Comparison of ENCODE assay signal across 1 cellular context in the genomic region with DNA sequence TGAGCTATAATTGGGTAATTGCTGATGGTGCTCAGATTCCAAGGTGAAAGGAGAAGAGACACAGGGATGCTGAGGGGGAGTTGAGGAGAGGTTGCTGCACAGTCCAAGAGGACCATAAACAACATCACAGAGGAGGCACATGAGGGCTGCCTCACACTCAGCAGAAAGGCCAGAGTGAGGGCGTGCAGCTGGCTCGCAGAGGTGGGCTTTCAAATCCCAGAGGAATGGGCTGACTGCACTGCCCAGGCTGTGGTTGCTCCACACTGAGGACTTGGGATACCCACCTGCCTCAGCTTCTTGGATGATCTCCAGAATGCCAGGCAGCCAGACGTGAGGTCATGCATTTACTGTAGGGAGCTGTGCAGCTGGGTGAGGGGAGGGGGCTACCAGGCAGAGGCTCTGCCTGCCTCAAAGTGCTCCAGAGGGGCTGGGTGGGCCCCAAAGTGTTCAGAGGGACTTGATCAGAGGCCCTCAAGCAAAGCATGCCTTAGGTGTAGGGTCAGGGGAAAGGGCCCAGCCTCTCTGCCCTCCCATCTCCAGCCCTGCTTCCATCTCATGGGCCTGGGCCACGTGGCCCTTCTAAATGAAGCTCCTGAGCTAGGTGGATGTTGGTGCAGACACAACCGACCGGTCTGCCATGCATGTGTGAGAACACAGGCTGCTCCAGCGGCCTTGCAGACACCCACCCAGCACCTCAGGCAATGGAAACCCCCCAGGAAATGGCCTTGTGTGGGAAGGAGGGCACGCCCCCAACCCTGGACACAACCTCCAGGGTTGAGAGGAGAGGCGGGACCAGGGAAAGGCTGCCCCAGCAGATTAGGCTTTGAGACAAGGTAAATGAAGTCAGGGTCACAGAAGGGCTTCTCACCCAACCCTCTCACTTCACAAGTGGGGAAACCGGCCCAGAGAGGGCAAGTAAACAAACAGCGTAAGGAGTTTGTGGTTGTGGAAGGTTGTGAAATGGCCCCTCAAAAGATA.
TF ChIP-seq lines count a peak whose summit lies in the region.

No MANE protein-coding gene starts in this region.

TF ChIP-seq in SK-N-SH, 30 proteins besides CTCF, POLR2A, EP300 and RAD21 (continued from another document):
- TF ChIP-seq, protein P1, sequence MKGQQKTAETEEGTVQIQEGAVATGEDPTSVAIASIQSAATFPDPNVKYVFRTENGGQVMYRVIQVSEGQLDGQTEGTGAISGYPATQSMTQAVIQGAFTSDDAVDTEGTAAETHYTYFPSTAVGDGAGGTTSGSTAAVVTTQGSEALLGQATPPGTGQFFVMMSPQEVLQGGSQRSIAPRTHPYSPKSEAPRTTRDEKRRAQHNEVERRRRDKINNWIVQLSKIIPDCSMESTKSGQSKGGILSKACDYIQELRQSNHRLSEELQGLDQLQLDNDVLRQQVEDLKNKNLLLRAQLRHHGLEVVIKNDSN (IDR thresholded peaks at IDR 0.05; ENCODE audit: borderline replicate concordance, low read depth), result no peak
- no peak for TF ChIP-seq SIN3A (IDR thresholded peaks at IDR 0.05; ENCODE audit: borderline replicate concordance, low read depth, low read length)
- TF ChIP-seq FOXM1 (IDR thresholded peaks at IDR 0.05; ENCODE audit: low read depth), result no peak
- no peak for TF ChIP-seq FOXJ3 (CRISPR knock-in tag; IDR thresholded peaks at IDR 0.05)
- TF ChIP-seq TAF1 (IDR thresholded peaks at IDR 0.05; ENCODE audit: borderline replicate concordance, low read depth, low read length), result no peak
- TF ChIP-seq, protein P2, sequence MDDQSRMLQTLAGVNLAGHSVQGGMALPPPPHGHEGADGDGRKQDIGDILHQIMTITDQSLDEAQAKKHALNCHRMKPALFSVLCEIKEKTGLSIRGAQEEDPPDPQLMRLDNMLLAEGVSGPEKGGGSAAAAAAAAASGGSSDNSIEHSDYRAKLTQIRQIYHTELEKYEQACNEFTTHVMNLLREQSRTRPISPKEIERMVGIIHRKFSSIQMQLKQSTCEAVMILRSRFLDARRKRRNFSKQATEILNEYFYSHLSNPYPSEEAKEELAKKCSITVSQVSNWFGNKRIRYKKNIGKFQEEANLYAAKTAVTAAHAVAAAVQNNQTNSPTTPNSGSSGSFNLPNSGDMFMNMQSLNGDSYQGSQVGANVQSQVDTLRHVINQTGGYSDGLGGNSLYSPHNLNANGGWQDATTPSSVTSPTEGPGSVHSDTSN (IDR thresholded peaks at IDR 0.05), result no peak
- TF ChIP-seq, protein P3, sequence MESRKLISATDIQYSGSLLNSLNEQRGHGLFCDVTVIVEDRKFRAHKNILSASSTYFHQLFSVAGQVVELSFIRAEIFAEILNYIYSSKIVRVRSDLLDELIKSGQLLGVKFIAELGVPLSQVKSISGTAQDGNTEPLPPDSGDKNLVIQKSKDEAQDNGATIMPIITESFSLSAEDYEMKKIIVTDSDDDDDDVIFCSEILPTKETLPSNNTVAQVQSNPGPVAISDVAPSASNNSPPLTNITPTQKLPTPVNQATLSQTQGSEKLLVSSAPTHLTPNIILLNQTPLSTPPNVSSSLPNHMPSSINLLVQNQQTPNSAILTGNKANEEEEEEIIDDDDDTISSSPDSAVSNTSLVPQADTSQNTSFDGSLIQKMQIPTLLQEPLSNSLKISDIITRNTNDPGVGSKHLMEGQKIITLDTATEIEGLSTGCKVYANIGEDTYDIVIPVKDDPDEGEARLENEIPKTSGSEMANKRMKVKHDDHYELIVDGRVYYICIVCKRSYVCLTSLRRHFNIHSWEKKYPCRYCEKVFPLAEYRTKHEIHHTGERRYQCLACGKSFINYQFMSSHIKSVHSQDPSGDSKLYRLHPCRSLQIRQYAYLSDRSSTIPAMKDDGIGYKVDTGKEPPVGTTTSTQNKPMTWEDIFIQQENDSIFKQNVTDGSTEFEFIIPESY (IDR thresholded peaks at IDR 0.05; ENCODE audit: borderline replicate concordance, low read depth), result no peak
